Comparison of ENCODE assay signal across 2 cellular contexts in genomic region chr1:39086386-39087108, GRCh38.
TF ChIP-seq lines count a peak whose summit lies in the region.

No MANE protein-coding gene starts in this region.

TF ChIP-seq in H1, 55 proteins besides CTCF, POLR2A, EP300 and RAD21 (continued from another document):
- TF ChIP-seq TBP (IDR thresholded peaks at IDR 0.05; ENCODE audit: low read depth, low read length), result no peak
- TF ChIP-seq ATF3 (IDR thresholded peaks at IDR 0.05; ENCODE audit: insufficient read depth, low read depth, low read length), result no peak
- no peak for TF ChIP-seq TAF7 (optimal IDR thresholded peaks at IDR 0.05; ENCODE audit: borderline replicate concordance, low read depth, low read length)
- TF ChIP-seq E2F6 (IDR thresholded peaks at IDR 0.05), result no peak
- TF ChIP-seq CBX8 (IDR thresholded peaks at IDR 0.05; ENCODE audit: borderline replicate concordance, low read depth, low read length), result no peak
- TF ChIP-seq POLR2AphosphoS5 (IDR thresholded peaks at IDR 0.05; ENCODE audit: low read depth, low read length), result no peak
- no peak for TF ChIP-seq SIN3A (conservative IDR thresholded peaks at IDR 0.05 in 1 of 2, IDR thresholded peaks at IDR 0.05 in 1 of 2; ENCODE audit: low read depth in 1 of 2, low read length in 2 of 2)
- no peak for TF ChIP-seq JUN (IDR thresholded peaks at IDR 0.05; ENCODE audit: low read depth, low read length)
- no peak for TF ChIP-seq SUZ12 (IDR thresholded peaks at IDR 0.05; ENCODE audit: low read length)
- TF ChIP-seq CBX5 (IDR thresholded peaks at IDR 0.05; ENCODE audit: low read depth, low read length), result no peak
- no peak for TF ChIP-seq HDAC2 (IDR thresholded peaks at IDR 0.05; ENCODE audit: borderline replicate concordance in 1 of 2, low read depth in 2 of 2, low read length in 2 of 2)
- no peak for TF ChIP-seq SP1 (IDR thresholded peaks at IDR 0.05; ENCODE audit: low read depth, low read length)
- no peak for TF ChIP-seq BACH1 (IDR thresholded peaks at IDR 0.05; ENCODE audit: low read length)
- no peak for TF ChIP-seq RFX5 (IDR thresholded peaks at IDR 0.05; ENCODE audit: borderline replicate concordance, low read depth, low read length)
- TF ChIP-seq GTF2F1 (IDR thresholded peaks at IDR 0.05; ENCODE audit: borderline replicate concordance, low read depth, low read length), result no peak

TF ChIP-seq in GM23338, 12 proteins besides CTCF, POLR2A, EP300 and RAD21 (continued from another document):
- TF ChIP-seq ZNF462 (CRISPR knock-in tag; IDR thresholded peaks at IDR 0.05), result no peak
- TF ChIP-seq STAT1 (IDR thresholded peaks at IDR 0.05; ENCODE audit: unreplicated experiment), result no peak
- no peak for TF ChIP-seq ZNF331 (CRISPR knock-in tag; IDR thresholded peaks at IDR 0.05; ENCODE audit: low read depth)
- no peak for TF ChIP-seq ETS1 (IDR thresholded peaks at IDR 0.05)
- no peak for TF ChIP-seq REST (IDR thresholded peaks at IDR 0.05; ENCODE audit: unreplicated experiment)
- no peak for TF ChIP-seq POLR2AphosphoS5 (IDR thresholded peaks at IDR 0.05; ENCODE audit: low read depth)
- no peak for TF ChIP-seq NANOG (IDR thresholded peaks at IDR 0.05; ENCODE audit: borderline replicate concordance)
- TF ChIP-seq EZH2phosphoT487 (IDR thresholded peaks at IDR 0.05; ENCODE audit: unreplicated experiment), result no peak
- no peak for TF ChIP-seq CREB1 (CRISPR knock-in tag; IDR thresholded peaks at IDR 0.05; ENCODE audit: low read depth)
- TF ChIP-seq ZNF114 (CRISPR knock-in tag; IDR thresholded peaks at IDR 0.05), result no peak
- TF ChIP-seq JUNB (IDR thresholded peaks at IDR 0.05; ENCODE audit: unreplicated experiment), result no peak
